Comparison of ENCODE assay signal across 9 cellular contexts in genomic region chr13:40101708-40102359, GRCh38.
DNase-seq lines count a peak whose midpoint lies in the region; ATAC-seq and TF ChIP-seq lines count a peak whose summit lies in the region.
"Had no signal": no experiment of that assay in that cellular context is flagged by ENCODE, and none has a peak within 500 bp of the region (broad histone marks: within the 10 kb centered on the region; RNA-seq: fewer than 3 reads in every experiment).

No MANE protein-coding gene starts in this region.

- no peaks in the 10 kb centered on the region for H3K36me3 ChIP-seq in SJCRH30
- H3K36me3 ChIP-seq in GM23338 (ENCODE audit: insufficient read depth), result no peaks in the 10 kb centered on the region

- H3K27ac ChIP-seq in SJCRH30, result no peak overlapping the region
- H3K27ac ChIP-seq in GM23338 (ENCODE audit: low read depth), result no peak overlapping the region

- DNase-seq in kidney tubule cell (ENCODE audit: low spot score), result peak; percentile 77
- DNase-seq in SJCRH30, result no peak
- DNase-seq in NCI-H187 treated with DMSO at 0.1 percent for 48 hours (lab: John Stamatoyannopoulos, UW), result no peak
- no peak for DNase-seq in occipital lobe (lab: John Stamatoyannopoulos, UW)
- DNase-seq in GM23338 (ENCODE audit: low spot score), result no peak
- DNase-seq: EL had no signal

- peak overlapping the region in 3 of 4 donors; percentile 28 to 81 (median 70) for H3K4me3 Mint-ChIP-seq in IgD-negative memory B cell
- no peak overlapping the region for H3K4me3 Mint-ChIP-seq in GM23338

- 0 out of 2 replicates have a peak, but pooled peaks cover 4% of the 10 kb centered on the region for H3K9me2 ChIP-seq in GM23338 (ENCODE audit: insufficient read depth)

- H3F3A ChIP-seq in GM23338 (replicated peaks; ENCODE audit: low read depth), result no peaks in the 10 kb centered on the region

- TF ChIP-seq POLR2A in GM18505 (IDR thresholded peaks at IDR 0.05; ENCODE audit: borderline replicate concordance, extremely low read depth, insufficient read depth, insufficient read length), result no peak

- H3K9me3 Mint-ChIP-seq in IgD-negative memory B cell, result peaks cover 0 to 7% (median 0%) of the 10 kb centered on the region in 3 donors
- peaks cover 17% of the 10 kb centered on the region; the same call in 2 of the 3 replicates for H3K9me3 Mint-ChIP-seq in GM23338

- H3K9me3 ChIP-seq in SJCRH30 (replicated peaks), result peaks cover 9% of the 10 kb centered on the region

- no peaks in the 10 kb centered on the region for H4K20me1 ChIP-seq in GM23338 (replicated peaks; ENCODE audit: insufficient read depth)

- H3K4me1 Mint-ChIP-seq in IgD-negative memory B cell (peaks cover 18 to 23% (median 22%) of the 10 kb centered on the region in 3 donors), GM23338 (peaks cover 8% of the 10 kb centered on the region)

- ATAC-seq in GM18505 (IDR thresholded peaks at IDR 0.05; ENCODE audit: unreplicated experiment) (peak; percentile 77), GM21529 (IDR thresholded peaks at IDR 0.05; ENCODE audit: unreplicated experiment) (peak; percentile 88), GM23338 (no peak)

- H3K27me3 ChIP-seq in SJCRH30 (no peaks in the 10 kb centered on the region), GM23338 (ENCODE audit: insufficient read depth) (no peaks in the 10 kb centered on the region)

- H3K4me1 ChIP-seq in SJCRH30 (no peaks in the 10 kb centered on the region), GM23338 (ENCODE audit: insufficient read depth) (no peaks in the 10 kb centered on the region)

- H3K36me3 Mint-ChIP-seq in IgD-negative memory B cell, result peaks cover 3% of the 10 kb centered on the region
- peaks cover 12% of the 10 kb centered on the region for H3K36me3 Mint-ChIP-seq in GM23338 (ENCODE audit: low read depth)

- H3K27me3 Mint-ChIP-seq in IgD-negative memory B cell (no peaks in the 10 kb centered on the region), GM23338 (ENCODE audit: insufficient read depth, low read depth, poor library complexity) (no peaks in the 10 kb centered on the region)

- H3K4me3 ChIP-seq in SJCRH30, result no peak overlapping the region
- no peak overlapping the region for H3K4me3 ChIP-seq in GM23338

- H3K27ac Mint-ChIP-seq in IgD-negative memory B cell (no peak overlapping the region), GM23338 (no peak overlapping the region)

- TF ChIP-seq CTCF in GM23338 (conservative IDR thresholded peaks at IDR 0.05; ENCODE audit: low read depth in 2 of 2), result no peak

- no peak overlapping the region for H2AFZ ChIP-seq in GM23338

- no peak overlapping the region for H3K4me2 ChIP-seq in GM23338

- no peaks in the 10 kb centered on the region for H3K79me2 ChIP-seq in GM23338 (replicated peaks; ENCODE audit: insufficient read depth)

TF ChIP-seq in GM23338, 12 proteins besides CTCF, POLR2A, EP300 and RAD21:
- TF ChIP-seq POLR2AphosphoS5 (IDR thresholded peaks at IDR 0.05; ENCODE audit: low read depth) (no peak), STAT1 (IDR thresholded peaks at IDR 0.05; ENCODE audit: unreplicated experiment) (no peak), JUNB (IDR thresholded peaks at IDR 0.05; ENCODE audit: unreplicated experiment) (no peak), ZNF462 (CRISPR knock-in tag; IDR thresholded peaks at IDR 0.05) (no peak), ZNF114 (CRISPR knock-in tag; IDR thresholded peaks at IDR 0.05) (no peak), EZH2 (IDR thresholded peaks at IDR 0.05; ENCODE audit: low read depth, unreplicated experiment) (no peak)
TF ChIP-seq in GM23338: peak in this region for 0.
